In genomic region chr10:11183000-11183399, GRCh38 we compare ENCODE assay signal across 17 cellular contexts.
A peak's percentile ranks its signal among the peaks of the same experiment; 100 is the strongest.
DNase-seq lines count a peak whose midpoint lies in the region; ATAC-seq, FAIRE-seq and TF ChIP-seq lines count a peak whose summit lies in the region.
"Had no signal": no experiment of that assay in that cellular context is flagged by ENCODE, and none has a peak within 500 bp of the region (broad histone marks: within the 10 kb centered on the region; RNA-seq: fewer than 3 reads in every experiment).

No MANE protein-coding gene starts in this region.

- no peak for DNase-seq in activated CD4-positive, alpha-beta T cell treated with anti-CD3 and anti-CD28 coated beads, Interleukin-2, amount 10 ng/mL, durations not matched to agents 24 days and 14 days
- no peak for DNase-seq in activated CD4-positive, alpha-beta T cell treated with anti-CD3 and anti-CD28 coated beads, Interleukin-2, amount 50 U/mL, for 1 hour
- no peak for DNase-seq in GM18507 (ENCODE audit: extremely low spot score, insufficient read length, low read depth)
- no peak for DNase-seq in activated CD4-positive, alpha-beta memory T cell treated with anti-CD3 and anti-CD28 coated beads, Interleukin-2, amount 10 ng/mL, durations not matched to agents 7 days and 5 days
- no peak for DNase-seq in naive thymus-derived CD4-positive, alpha-beta T cell
- no peak for DNase-seq in cerebellar cortex (ENCODE audit: low spot score)
- DNase-seq in LoVo (ENCODE audit: low spot score), result no peak
- DNase-seq in esophagus squamous epithelium (lab: John Stamatoyannopoulos, UW), result no peak
- DNase-seq: activated CD4-positive, alpha-beta T cell treated with anti-CD3 and anti-CD28 coated beads for 48 hours; Calu3; foreskin fibroblast; GDM1; NCI-H82 had no signal

- H3K4me1 Mint-ChIP-seq in activated CD4-positive, alpha-beta T cell treated with anti-CD3 and anti-CD28 coated beads, Interleukin-2, amount 10 ng/mL, durations not matched to agents 24 days and 14 days, result peaks cover 81% of the 10 kb centered on the region
- peaks cover 92% of the 10 kb centered on the region for H3K4me1 Mint-ChIP-seq in activated CD4-positive, alpha-beta memory T cell treated with anti-CD3 and anti-CD28 coated beads, Interleukin-2, amount 10 ng/mL, durations not matched to agents 7 days and 5 days
- peaks cover 0 to 92% (median 71%) of the 10 kb centered on the region in 7 donors for H3K4me1 Mint-ChIP-seq in naive thymus-derived CD4-positive, alpha-beta T cell

- H3K27ac Mint-ChIP-seq in activated CD4-positive, alpha-beta T cell treated with anti-CD3 and anti-CD28 coated beads, Interleukin-2, amount 10 ng/mL, durations not matched to agents 24 days and 14 days, result peak overlapping the region; percentile 94
- no peak overlapping the region for H3K27ac Mint-ChIP-seq in activated CD4-positive, alpha-beta memory T cell treated with anti-CD3 and anti-CD28 coated beads, Interleukin-2, amount 10 ng/mL, durations not matched to agents 7 days and 5 days
- peak overlapping the region in 7 of 9 donors; percentile 41 to 97 (median 84) for H3K27ac Mint-ChIP-seq in naive thymus-derived CD4-positive, alpha-beta T cell
- H3K27ac Mint-ChIP-seq: nephron had no signal

- no peaks in the 10 kb centered on the region for H3K27me3 Mint-ChIP-seq in activated CD4-positive, alpha-beta T cell treated with anti-CD3 and anti-CD28 coated beads, Interleukin-2, amount 10 ng/mL, durations not matched to agents 24 days and 14 days
- no peaks in the 10 kb centered on the region for H3K27me3 Mint-ChIP-seq in activated CD4-positive, alpha-beta memory T cell treated with anti-CD3 and anti-CD28 coated beads, Interleukin-2, amount 10 ng/mL, durations not matched to agents 7 days and 5 days
- peaks cover 0 to 3% (median 0%) of the 10 kb centered on the region in 5 donors for H3K27me3 Mint-ChIP-seq in naive thymus-derived CD4-positive, alpha-beta T cell

- H3K9me3 Mint-ChIP-seq in activated CD4-positive, alpha-beta T cell treated with anti-CD3 and anti-CD28 coated beads, Interleukin-2, amount 10 ng/mL, durations not matched to agents 24 days and 14 days, result peaks cover 10% of the 10 kb centered on the region
- peaks cover 17% of the 10 kb centered on the region for H3K9me3 Mint-ChIP-seq in activated CD4-positive, alpha-beta memory T cell treated with anti-CD3 and anti-CD28 coated beads, Interleukin-2, amount 10 ng/mL, durations not matched to agents 7 days and 5 days
- H3K9me3 Mint-ChIP-seq in naive thymus-derived CD4-positive, alpha-beta T cell, result peaks cover 0 to 27% (median 7%) of the 10 kb centered on the region in 11 donors

- POLR2A ChIA-PET in activated CD4-positive, alpha-beta memory T cell treated with anti-CD3 and anti-CD28 coated beads, Interleukin-2, amount 10 ng/mL, durations not matched to agents 7 days and 5 days (lab: Charles Lee), result interaction anchor here (0.7 to 12.8 kb wide), 13 partner anchors 8 to 164 kb away, joined by 3 to 887 read pairs (median 3); no protein-coding TSS in a partner anchor
- POLR2A ChIA-PET in naive thymus-derived CD4-positive, alpha-beta T cell (lab: Charles Lee), result interaction anchor here (0.9 to 11.6 kb wide), 8 partner anchors 9 to 43 kb away, joined by 3 to 237 read pairs (median 4); no protein-coding TSS in a partner anchor

- no peak overlapping the region for H3K4me3 ChIP-seq in naive thymus-derived CD4-positive, alpha-beta T cell (ENCODE audit: low read length)
- no peak overlapping the region for H3K4me3 ChIP-seq in esophagus squamous epithelium

- 59 to 61% methylated on average over 3 of the region's 3 CpGs for WGBS in esophagus squamous epithelium, 2 donors

- H3K9me3 ChIP-seq in naive thymus-derived CD4-positive, alpha-beta T cell (ENCODE audit: control insufficient read depth in 2 of 3, low read length in 3 of 3), result peaks cover 0 to 6% (median 0%) of the 10 kb centered on the region in 3 experiments
- peaks cover 0 to 6% (median 0%) of the 10 kb centered on the region in 3 donors for H3K9me3 ChIP-seq in esophagus squamous epithelium

- peak overlapping the region; percentile 95 for H3K27ac ChIP-seq in naive thymus-derived CD4-positive, alpha-beta T cell (ENCODE audit: low read depth, low read length)
- no peak overlapping the region for H3K27ac ChIP-seq in esophagus squamous epithelium

- H3K4me3 Mint-ChIP-seq in activated CD4-positive, alpha-beta T cell treated with anti-CD3 and anti-CD28 coated beads, Interleukin-2, amount 10 ng/mL, durations not matched to agents 24 days and 14 days, result peak overlapping the region; percentile 24
- H3K4me3 Mint-ChIP-seq in activated CD4-positive, alpha-beta memory T cell treated with anti-CD3 and anti-CD28 coated beads, Interleukin-2, amount 10 ng/mL, durations not matched to agents 7 days and 5 days, result peak overlapping the region; percentile 40
- H3K4me3 Mint-ChIP-seq in naive thymus-derived CD4-positive, alpha-beta T cell, result peak overlapping the region in 6 of 10 donors; percentile 0 to 73 (median 66)
- H3K4me3 Mint-ChIP-seq: nephron had no signal

- intact Hi-C loops in activated CD4-positive, alpha-beta T cell treated with anti-CD3 and anti-CD28 coated beads, Interleukin-2, amount 10 ng/mL, durations not matched to agents 24 days and 14 days (cut with micrococcal nuclease), result no loop called here
- intact Hi-C loops in naive thymus-derived CD4-positive, alpha-beta T cell (cut with micrococcal nuclease), result no loop called here
- intact Hi-C loops in esophagus squamous epithelium (cut with DNase I), result no loop called here

- H3K27me3 ChIP-seq in naive thymus-derived CD4-positive, alpha-beta T cell (ENCODE audit: control insufficient read depth in 2 of 2, insufficient read depth in 2 of 2, low read length in 2 of 2), result no peaks in the 10 kb centered on the region
- H3K27me3 ChIP-seq in esophagus squamous epithelium, result no peaks in the 10 kb centered on the region

- H3K36me3 ChIP-seq in naive thymus-derived CD4-positive, alpha-beta T cell (ENCODE audit: control insufficient read depth in 2 of 3, insufficient read depth in 3 of 3, low read length in 3 of 3), result peaks cover 0 to 43% (median 27%) of the 10 kb centered on the region in 3 experiments
- H3K36me3 ChIP-seq in esophagus squamous epithelium, result peaks cover 0 to 6% (median 0%) of the 10 kb centered on the region in 3 donors

- FAIRE-seq in GM18507 (lab: Jason Lieb, UNC), result peak; percentile 39
- FAIRE-seq: A204.1, bronchial epithelial cell, endometrium had no signal

- no peak for ATAC-seq in naive thymus-derived CD4-positive, alpha-beta T cell

- no peak for TF ChIP-seq POLR2A in esophagus squamous epithelium (IDR thresholded peaks at IDR 0.05)

- peaks cover 92% of the 10 kb centered on the region for H3K36me3 Mint-ChIP-seq in activated CD4-positive, alpha-beta T cell treated with anti-CD3 and anti-CD28 coated beads, Interleukin-2, amount 10 ng/mL, durations not matched to agents 24 days and 14 days (ENCODE audit: low read depth)
- peaks cover 97% of the 10 kb centered on the region for H3K36me3 Mint-ChIP-seq in activated CD4-positive, alpha-beta memory T cell treated with anti-CD3 and anti-CD28 coated beads, Interleukin-2, amount 10 ng/mL, durations not matched to agents 7 days and 5 days (ENCODE audit: low read depth)
- peaks cover 23 to 85% (median 82%) of the 10 kb centered on the region in 5 donors for H3K36me3 Mint-ChIP-seq in naive thymus-derived CD4-positive, alpha-beta T cell

- CTCF ChIA-PET in activated CD4-positive, alpha-beta memory T cell treated with anti-CD3 and anti-CD28 coated beads, Interleukin-2, amount 10 ng/mL, durations not matched to agents 7 days and 5 days (lab: Charles Lee), result interaction anchor here (0.9 to 1.0 kb wide), 2 partner anchors 8 to 53 kb away, joined by 3 read pairs; no protein-coding TSS in a partner anchor
- CTCF ChIA-PET in naive thymus-derived CD4-positive, alpha-beta T cell (lab: Charles Lee), result interaction anchor here (1.1 to 1.2 kb wide), 2 partner anchors 10 to 69 kb away, joined by 3 read pairs; no protein-coding TSS in a partner anchor

- peaks cover 73 to 83% of the 10 kb centered on the region in 2 donors for H3K4me1 ChIP-seq in naive thymus-derived CD4-positive, alpha-beta T cell (ENCODE audit: control insufficient read depth in 2 of 2, insufficient read depth in 2 of 2, low read length in 2 of 2)
- H3K4me1 ChIP-seq in esophagus squamous epithelium, result peaks cover 3 to 25% (median 8%) of the 10 kb centered on the region in 3 donors

- no peak for TF ChIP-seq CTCF in esophagus squamous epithelium (IDR thresholded peaks at IDR 0.05)
